8 cellular contexts compared by ENCODE assay signal in genomic region chr6:125153541-125154183, GRCh38. TPM values are rescaled to one million over a fixed set of nuclear protein-coding genes. Genes with fewer than 3 reads are reported as not detected.
DNase-seq lines count a peak whose midpoint lies in the region; ATAC-seq, FAIRE-seq and TF ChIP-seq lines count a peak whose summit lies in the region.

TSS of gene TPD52L1 (plus strand) at chr6:125153773. CDS start at chr6:125153952, 179 bp downstream.

- no peaks in the 10 kb centered on the region for H3F3A ChIP-seq in neural cell (ENCODE audit: insufficient read depth, low read length, poor library complexity, severe bottlenecking)

- H3K36me3 ChIP-seq in HUES6 (ENCODE audit: control insufficient read depth, insufficient read depth, low read length) (no peaks in the 10 kb centered on the region), Peyer's patch (no peaks in the 10 kb centered on the region), neural cell (ENCODE audit: insufficient read depth, low read length) (no peaks in the 10 kb centered on the region)

- no peaks in the 10 kb centered on the region for H3K9me2 ChIP-seq in neural cell (ENCODE audit: insufficient read depth, low read length)

- H3K27ac ChIP-seq in HUES6 (ENCODE audit: low read depth, low read length) (no peak within 1 kb of the TSS), Peyer's patch (peak within 1 kb of the TSS; percentile 25 to 46 (median 34)), foreskin keratinocyte (peak within 1 kb of the TSS; percentile 28), neural cell (ENCODE audit: low read length) (no peak within 1 kb of the TSS)

- DNase-seq in D721Med (ENCODE audit: insufficient read length, low spot score) (peak; percentile 73), Peyer's patch (peak in 2 of 3 donors; percentile 84 to 86), foreskin keratinocyte (peak in 1 of 2 donors; percentile 64), stromal cell of bone marrow (ENCODE audit: low read depth) (peak; percentile 40)
- DNase-seq in activated naive CD4-positive, alpha-beta T cell (lab: John Stamatoyannopoulos, UW), result peak in 3 of 4 experiments; percentile 7 to 39 (median 26)

- no peaks in the 10 kb centered on the region for H3K9me3 ChIP-seq in HUES6 (ENCODE audit: control insufficient read depth, insufficient read depth, low read depth, low read length)
- H3K9me3 ChIP-seq in Peyer's patch, result no peaks in the 10 kb centered on the region
- H3K9me3 ChIP-seq in neural cell (ENCODE audit: low read length), result no peaks in the 10 kb centered on the region

- peak; percentile 75 for TF ChIP-seq RAD21 in neural cell (conservative IDR thresholded peaks at IDR 0.05)

- peak within 1 kb of the TSS; percentile 77 for H3K4me3 ChIP-seq in HUES6 (ENCODE audit: low read depth, low read length)
- H3K4me3 ChIP-seq in Peyer's patch, result peak within 1 kb of the TSS; percentile 39 to 77 (median 54)
- peak within 1 kb of the TSS; percentile 83 for H3K4me3 ChIP-seq in neural cell (ENCODE audit: low read length)

- peak within 1 kb of the TSS; percentile 58 for H3K9ac ChIP-seq in HUES6 (ENCODE audit: low read length)
- peak within 1 kb of the TSS; percentile 42 for H3K9ac ChIP-seq in neural cell (ENCODE audit: low read length)

- H3K79me2 ChIP-seq in neural cell (replicated peaks; ENCODE audit: insufficient read depth, low read length), result no peaks in the 10 kb centered on the region

- TF ChIP-seq CTCF in D721Med (IDR thresholded peaks at IDR 0.05; ENCODE audit: insufficient read depth, missing control alignments) (peak; percentile 11), Peyer's patch (IDR thresholded peaks at IDR 0.05) (peak in 4 of 6 experiments; percentile 61 to 85 (median 81)), foreskin keratinocyte (conservative IDR thresholded peaks at IDR 0.05) (peak; percentile 92), neural cell (IDR thresholded peaks at IDR 0.05; ENCODE audit: poor library complexity, severe bottlenecking) (peak; percentile 95)

- H2AFZ ChIP-seq in neural cell (ENCODE audit: low read depth, low read length), result peak within 1 kb of the TSS; percentile 34

- no peak for FAIRE-seq in D721Med (lab: Jason Lieb, UNC)

- H4K20me1 ChIP-seq in neural cell (ENCODE audit: insufficient read depth), result no peaks in the 10 kb centered on the region

- TF ChIP-seq POLR2A in Peyer's patch (IDR thresholded peaks at IDR 0.05), result no peak

- H3K27me3 ChIP-seq in HUES6 (ENCODE audit: control insufficient read depth, insufficient read depth, low read length) (peaks cover 41% of the 10 kb centered on the region), Peyer's patch (no peaks in the 10 kb centered on the region), foreskin keratinocyte (peaks cover 4% of the 10 kb centered on the region), neural cell (ENCODE audit: insufficient read depth, low read depth, low read length) (peaks cover 38% of the 10 kb centered on the region)

- peak within 1 kb of the TSS; percentile 66 for H3K4me2 ChIP-seq in neural cell (ENCODE audit: low read length)

- ATAC-seq in GM21528 (IDR thresholded peaks at IDR 0.05; ENCODE audit: low FRiP score, unreplicated experiment) (peak; percentile 98), foreskin keratinocyte (peak; percentile 85)

- peak; percentile 22 for TF ChIP-seq EP300 in neural cell (conservative IDR thresholded peaks at IDR 0.05; ENCODE audit: poor library complexity, severe bottlenecking)

- H3K4me1 ChIP-seq in HUES6 (ENCODE audit: control insufficient read depth, insufficient read depth, low read length), result peaks cover 2% of the 10 kb centered on the region
- peaks cover 0 to 3% (median 0%) of the 10 kb centered on the region in 4 donors for H3K4me1 ChIP-seq in Peyer's patch
- peaks cover 19% of the 10 kb centered on the region for H3K4me1 ChIP-seq in foreskin keratinocyte

TF ChIP-seq in neural cell, 6 proteins besides CTCF, POLR2A, EP300 and RAD21:
- TF ChIP-seq POLR2AphosphoS5 (IDR thresholded peaks at IDR 0.05), result no peak
- no peak for TF ChIP-seq EZH2 (IDR thresholded peaks at IDR 0.05; ENCODE audit: borderline replicate concordance, insufficient read depth, low read length, poor library complexity, severe bottlenecking)
- TF ChIP-seq TAF1 (IDR thresholded peaks at IDR 0.05; ENCODE audit: low read depth), result no peak
- no peak for TF ChIP-seq REST (IDR thresholded peaks at IDR 0.05; ENCODE audit: borderline replicate concordance)
- peak; percentile 87 for TF ChIP-seq SMC3 (conservative IDR thresholded peaks at IDR 0.05; ENCODE audit: poor library complexity)
- peak; percentile 63 for TF ChIP-seq MXI1 (conservative IDR thresholded peaks at IDR 0.05; ENCODE audit: poor library complexity, severe bottlenecking)

RNA-seq across cellular contexts. Expression of gene TPD52L1, which starts in this region (rescaled TPM):
- total RNA-seq in Peyer's patch (10 to 100 TPM; 13.4 to 39.6 (median 21.2) TPM), foreskin keratinocyte (44.0 and 48.9 TPM in 2 replicates)
- polyA plus RNA-seq in foreskin keratinocyte (44.3 and 48.5 TPM in 2 replicates), neural cell (8.9 and 9.2 TPM in 2 replicates)
- 3.9 and 7.1 TPM in 2 replicates for polyA minus RNA-seq in neural cell

Comparison
In these comparisons a context has a peak if more than half of its experiments do, and no peak if none do; other contexts are left out.
1. CTCF ChIP-seq: peak in every context shown above with its lines; median percentile 95 in neural cell; 92 in foreskin keratinocyte; 81 in Peyer's patch; 11 in D721Med.
2. H3K27ac ChIP-seq: peak in Peyer's patch (4 of 4) and foreskin keratinocyte (single experiment); none in HUES6 (single experiment) and neural cell (single experiment).
3. Peak in every context shown above with its lines, with median percentiles within 50 percentile points of each other: H3K4me3 ChIP-seq.